1 cellular context compared by ENCODE assay signal in genomic region chr19:8307965-8308866, GRCh38.
A peak's percentile ranks its signal among the peaks of the same experiment; 100 is the strongest.
TF ChIP-seq lines count a peak whose summit lies in the region.

Gene CD320, minus strand, starts transcription at chr19:8308358. Its CDS starts 68 bp downstream, at chr19:8308290.

TF ChIP-seq in HEK293, 187 proteins besides CTCF, POLR2A, EP300 and RAD21 (continued from another document and continues in another):
- TF ChIP-seq, protein P1, sequence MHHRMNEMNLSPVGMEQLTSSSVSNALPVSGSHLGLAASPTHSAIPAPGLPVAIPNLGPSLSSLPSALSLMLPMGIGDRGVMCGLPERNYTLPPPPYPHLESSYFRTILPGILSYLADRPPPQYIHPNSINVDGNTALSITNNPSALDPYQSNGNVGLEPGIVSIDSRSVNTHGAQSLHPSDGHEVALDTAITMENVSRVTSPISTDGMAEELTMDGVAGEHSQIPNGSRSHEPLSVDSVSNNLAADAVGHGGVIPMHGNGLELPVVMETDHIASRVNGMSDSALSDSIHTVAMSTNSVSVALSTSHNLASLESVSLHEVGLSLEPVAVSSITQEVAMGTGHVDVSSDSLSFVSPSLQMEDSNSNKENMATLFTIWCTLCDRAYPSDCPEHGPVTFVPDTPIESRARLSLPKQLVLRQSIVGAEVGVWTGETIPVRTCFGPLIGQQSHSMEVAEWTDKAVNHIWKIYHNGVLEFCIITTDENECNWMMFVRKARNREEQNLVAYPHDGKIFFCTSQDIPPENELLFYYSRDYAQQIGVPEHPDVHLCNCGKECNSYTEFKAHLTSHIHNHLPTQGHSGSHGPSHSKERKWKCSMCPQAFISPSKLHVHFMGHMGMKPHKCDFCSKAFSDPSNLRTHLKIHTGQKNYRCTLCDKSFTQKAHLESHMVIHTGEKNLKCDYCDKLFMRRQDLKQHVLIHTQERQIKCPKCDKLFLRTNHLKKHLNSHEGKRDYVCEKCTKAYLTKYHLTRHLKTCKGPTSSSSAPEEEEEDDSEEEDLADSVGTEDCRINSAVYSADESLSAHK (tag by site-specific recombination; IDR thresholded peaks at IDR 0.05), result peak; percentile 34; the same call in 1 of the 2 replicates
- TF ChIP-seq ZNF658 (tag by site-specific recombination; IDR thresholded peaks at IDR 0.05) (no peak), ZNF146 (tag by site-specific recombination; IDR thresholded peaks at IDR 0.05) (no peak), ZBTB49 (tag by site-specific recombination; IDR thresholded peaks at IDR 0.05; ENCODE audit: low read depth) (no peak), ZBTB1 (tag by site-specific recombination; IDR thresholded peaks at IDR 0.05) (no peak; the same call in 1 of the 2 replicates), ZNF302 (tag by site-specific recombination; IDR thresholded peaks at IDR 0.05; ENCODE audit: low read depth) (no peak), GFI1B (tag by site-specific recombination; IDR thresholded peaks at IDR 0.05) (no peak), ZNF175 (tag by site-specific recombination; IDR thresholded peaks at IDR 0.05) (no peak), OSR2 (tag by site-specific recombination; IDR thresholded peaks at IDR 0.05) (peak; percentile 7; the same call in 1 of the 2 replicates), ZNF362 (tag by site-specific recombination; IDR thresholded peaks at IDR 0.05) (no peak), HOXA7 (CRISPR knock-in tag; IDR thresholded peaks at IDR 0.05; ENCODE audit: borderline replicate concordance) (no peak), GLIS2 (tag by site-specific recombination; IDR thresholded peaks at IDR 0.05) (peak; percentile 85), MEIS1 (CRISPR knock-in tag; IDR thresholded peaks at IDR 0.05; ENCODE audit: borderline replicate concordance) (no peak), SALL2 (tag by site-specific recombination; IDR thresholded peaks at IDR 0.05; ENCODE audit: borderline replicate concordance) (no peak), ZNF138 (tag by site-specific recombination; IDR thresholded peaks at IDR 0.05; ENCODE audit: borderline replicate concordance) (no peak), ZNF366 (tag by site-specific recombination; conservative IDR thresholded peaks at IDR 0.05) (0 out of 2 replicates have a peak, but pooled peaks have one; percentile 53), SP2 (tag by site-specific recombination; IDR thresholded peaks at IDR 0.05) (peak; percentile 84), BCL11A (tag by site-specific recombination; IDR thresholded peaks at IDR 0.05; ENCODE audit: low read depth) (no peak), PBX3 (CRISPR knock-in tag; IDR thresholded peaks at IDR 0.05) (peak; percentile 97), ZEB2 (tag by site-specific recombination; IDR thresholded peaks at IDR 0.05) (peak; percentile 79), ZNF292 (tag by site-specific recombination; IDR thresholded peaks at IDR 0.05; ENCODE audit: borderline replicate concordance, low read depth) (no peak), ZNF623 (tag by site-specific recombination; IDR thresholded peaks at IDR 0.05) (no peak), ZFP69B (tag by site-specific recombination; IDR thresholded peaks at IDR 0.05) (peak; percentile 81), ZBTB20 (tag by site-specific recombination; IDR thresholded peaks at IDR 0.05) (peak; percentile 30; the same call in 1 of the 2 replicates), ZNF157 (tag by site-specific recombination; IDR thresholded peaks at IDR 0.05) (no peak), KLF8 (tag by site-specific recombination; IDR thresholded peaks at IDR 0.05) (peak; percentile 81), ZNF830 (tag by site-specific recombination; IDR thresholded peaks at IDR 0.05; ENCODE audit: low read depth) (no peak), REPIN1 (tag by site-specific recombination; IDR thresholded peaks at IDR 0.05; ENCODE audit: low read depth) (0 out of 2 replicates have a peak, but pooled peaks have one; percentile 27), SP7 (tag by site-specific recombination; IDR thresholded peaks at IDR 0.05) (peak; percentile 83), ZNF792 (tag by site-specific recombination; IDR thresholded peaks at IDR 0.05) (no peak), ZNF248 (tag by site-specific recombination; IDR thresholded peaks at IDR 0.05) (no peak), ZNF473 (tag by site-specific recombination; IDR thresholded peaks at IDR 0.05) (no peak), ZNF202 (tag by site-specific recombination; IDR thresholded peaks at IDR 0.05; ENCODE audit: borderline replicate concordance) (no peak)
- TF ChIP-seq, protein P2, sequence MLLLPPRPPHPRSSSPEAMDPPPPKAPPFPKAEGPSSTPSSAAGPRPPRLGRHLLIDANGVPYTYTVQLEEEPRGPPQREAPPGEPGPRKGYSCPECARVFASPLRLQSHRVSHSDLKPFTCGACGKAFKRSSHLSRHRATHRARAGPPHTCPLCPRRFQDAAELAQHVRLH (tag by site-specific recombination; IDR thresholded peaks at IDR 0.05), result peak; percentile 69
- TF ChIP-seq, protein P3, sequence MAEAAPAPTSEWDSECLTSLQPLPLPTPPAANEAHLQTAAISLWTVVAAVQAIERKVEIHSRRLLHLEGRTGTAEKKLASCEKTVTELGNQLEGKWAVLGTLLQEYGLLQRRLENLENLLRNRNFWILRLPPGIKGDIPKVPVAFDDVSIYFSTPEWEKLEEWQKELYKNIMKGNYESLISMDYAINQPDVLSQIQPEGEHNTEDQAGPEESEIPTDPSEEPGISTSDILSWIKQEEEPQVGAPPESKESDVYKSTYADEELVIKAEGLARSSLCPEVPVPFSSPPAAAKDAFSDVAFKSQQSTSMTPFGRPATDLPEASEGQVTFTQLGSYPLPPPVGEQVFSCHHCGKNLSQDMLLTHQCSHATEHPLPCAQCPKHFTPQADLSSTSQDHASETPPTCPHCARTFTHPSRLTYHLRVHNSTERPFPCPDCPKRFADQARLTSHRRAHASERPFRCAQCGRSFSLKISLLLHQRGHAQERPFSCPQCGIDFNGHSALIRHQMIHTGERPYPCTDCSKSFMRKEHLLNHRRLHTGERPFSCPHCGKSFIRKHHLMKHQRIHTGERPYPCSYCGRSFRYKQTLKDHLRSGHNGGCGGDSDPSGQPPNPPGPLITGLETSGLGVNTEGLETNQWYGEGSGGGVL (tag by site-specific recombination; IDR thresholded peaks at IDR 0.05), result no peak
- TF ChIP-seq, protein P4, sequence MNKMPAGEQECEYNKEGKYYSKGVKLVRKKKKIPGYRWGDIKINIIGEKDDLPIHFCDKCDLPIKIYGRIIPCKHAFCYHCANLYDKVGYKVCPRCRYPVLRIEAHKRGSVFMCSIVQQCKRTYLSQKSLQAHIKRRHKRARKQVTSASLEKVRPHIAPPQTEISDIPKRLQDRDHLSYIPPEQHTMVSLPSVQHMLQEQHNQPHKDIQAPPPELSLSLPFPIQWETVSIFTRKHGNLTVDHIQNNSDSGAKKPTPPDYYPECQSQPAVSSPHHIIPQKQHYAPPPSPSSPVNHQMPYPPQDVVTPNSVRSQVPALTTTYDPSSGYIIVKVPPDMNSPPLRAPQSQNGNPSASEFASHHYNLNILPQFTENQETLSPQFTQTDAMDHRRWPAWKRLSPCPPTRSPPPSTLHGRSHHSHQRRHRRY (tag by site-specific recombination; IDR thresholded peaks at IDR 0.05), result no peak; the same call in none of the 2 replicates
- TF ChIP-seq, protein P5, sequence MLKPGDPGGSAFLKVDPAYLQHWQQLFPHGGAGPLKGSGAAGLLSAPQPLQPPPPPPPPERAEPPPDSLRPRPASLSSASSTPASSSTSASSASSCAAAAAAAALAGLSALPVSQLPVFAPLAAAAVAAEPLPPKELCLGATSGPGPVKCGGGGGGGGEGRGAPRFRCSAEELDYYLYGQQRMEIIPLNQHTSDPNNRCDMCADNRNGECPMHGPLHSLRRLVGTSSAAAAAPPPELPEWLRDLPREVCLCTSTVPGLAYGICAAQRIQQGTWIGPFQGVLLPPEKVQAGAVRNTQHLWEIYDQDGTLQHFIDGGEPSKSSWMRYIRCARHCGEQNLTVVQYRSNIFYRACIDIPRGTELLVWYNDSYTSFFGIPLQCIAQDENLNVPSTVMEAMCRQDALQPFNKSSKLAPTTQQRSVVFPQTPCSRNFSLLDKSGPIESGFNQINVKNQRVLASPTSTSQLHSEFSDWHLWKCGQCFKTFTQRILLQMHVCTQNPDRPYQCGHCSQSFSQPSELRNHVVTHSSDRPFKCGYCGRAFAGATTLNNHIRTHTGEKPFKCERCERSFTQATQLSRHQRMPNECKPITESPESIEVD (tag by site-specific recombination; IDR thresholded peaks at IDR 0.05), result no peak
- TF ChIP-seq, protein P6, sequence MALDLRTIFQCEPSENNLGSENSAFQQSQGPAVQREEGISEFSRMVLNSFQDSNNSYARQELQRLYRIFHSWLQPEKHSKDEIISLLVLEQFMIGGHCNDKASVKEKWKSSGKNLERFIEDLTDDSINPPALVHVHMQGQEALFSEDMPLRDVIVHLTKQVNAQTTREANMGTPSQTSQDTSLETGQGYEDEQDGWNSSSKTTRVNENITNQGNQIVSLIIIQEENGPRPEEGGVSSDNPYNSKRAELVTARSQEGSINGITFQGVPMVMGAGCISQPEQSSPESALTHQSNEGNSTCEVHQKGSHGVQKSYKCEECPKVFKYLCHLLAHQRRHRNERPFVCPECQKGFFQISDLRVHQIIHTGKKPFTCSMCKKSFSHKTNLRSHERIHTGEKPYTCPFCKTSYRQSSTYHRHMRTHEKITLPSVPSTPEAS (tag by site-specific recombination; IDR thresholded peaks at IDR 0.05), result 0 out of 2 replicates have a peak, but pooled peaks have one; percentile 18
- TF ChIP-seq, protein P7, sequence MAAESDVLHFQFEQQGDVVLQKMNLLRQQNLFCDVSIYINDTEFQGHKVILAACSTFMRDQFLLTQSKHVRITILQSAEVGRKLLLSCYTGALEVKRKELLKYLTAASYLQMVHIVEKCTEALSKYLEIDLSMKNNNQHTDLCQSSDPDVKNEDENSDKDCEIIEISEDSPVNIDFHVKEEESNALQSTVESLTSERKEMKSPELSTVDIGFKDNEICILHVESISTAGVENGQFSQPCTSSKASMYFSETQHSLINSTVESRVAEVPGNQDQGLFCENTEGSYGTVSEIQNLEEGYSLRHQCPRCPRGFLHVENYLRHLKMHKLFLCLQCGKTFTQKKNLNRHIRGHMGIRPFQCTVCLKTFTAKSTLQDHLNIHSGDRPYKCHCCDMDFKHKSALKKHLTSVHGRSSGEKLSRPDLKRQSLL (tag by site-specific recombination; IDR thresholded peaks at IDR 0.05), result no peak
- TF ChIP-seq, protein P8, sequence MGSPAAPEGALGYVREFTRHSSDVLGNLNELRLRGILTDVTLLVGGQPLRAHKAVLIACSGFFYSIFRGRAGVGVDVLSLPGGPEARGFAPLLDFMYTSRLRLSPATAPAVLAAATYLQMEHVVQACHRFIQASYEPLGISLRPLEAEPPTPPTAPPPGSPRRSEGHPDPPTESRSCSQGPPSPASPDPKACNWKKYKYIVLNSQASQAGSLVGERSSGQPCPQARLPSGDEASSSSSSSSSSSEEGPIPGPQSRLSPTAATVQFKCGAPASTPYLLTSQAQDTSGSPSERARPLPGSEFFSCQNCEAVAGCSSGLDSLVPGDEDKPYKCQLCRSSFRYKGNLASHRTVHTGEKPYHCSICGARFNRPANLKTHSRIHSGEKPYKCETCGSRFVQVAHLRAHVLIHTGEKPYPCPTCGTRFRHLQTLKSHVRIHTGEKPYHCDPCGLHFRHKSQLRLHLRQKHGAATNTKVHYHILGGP (tag by site-specific recombination; IDR thresholded peaks at IDR 0.05), result no peak
- TF ChIP-seq, protein P9, sequence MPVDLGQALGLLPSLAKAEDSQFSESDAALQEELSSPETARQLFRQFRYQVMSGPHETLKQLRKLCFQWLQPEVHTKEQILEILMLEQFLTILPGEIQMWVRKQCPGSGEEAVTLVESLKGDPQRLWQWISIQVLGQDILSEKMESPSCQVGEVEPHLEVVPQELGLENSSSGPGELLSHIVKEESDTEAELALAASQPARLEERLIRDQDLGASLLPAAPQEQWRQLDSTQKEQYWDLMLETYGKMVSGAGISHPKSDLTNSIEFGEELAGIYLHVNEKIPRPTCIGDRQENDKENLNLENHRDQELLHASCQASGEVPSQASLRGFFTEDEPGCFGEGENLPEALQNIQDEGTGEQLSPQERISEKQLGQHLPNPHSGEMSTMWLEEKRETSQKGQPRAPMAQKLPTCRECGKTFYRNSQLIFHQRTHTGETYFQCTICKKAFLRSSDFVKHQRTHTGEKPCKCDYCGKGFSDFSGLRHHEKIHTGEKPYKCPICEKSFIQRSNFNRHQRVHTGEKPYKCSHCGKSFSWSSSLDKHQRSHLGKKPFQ (tag by site-specific recombination; IDR thresholded peaks at IDR 0.05), result no peak
